ENCODE assay signal across 10 cellular contexts in the genomic region with DNA sequence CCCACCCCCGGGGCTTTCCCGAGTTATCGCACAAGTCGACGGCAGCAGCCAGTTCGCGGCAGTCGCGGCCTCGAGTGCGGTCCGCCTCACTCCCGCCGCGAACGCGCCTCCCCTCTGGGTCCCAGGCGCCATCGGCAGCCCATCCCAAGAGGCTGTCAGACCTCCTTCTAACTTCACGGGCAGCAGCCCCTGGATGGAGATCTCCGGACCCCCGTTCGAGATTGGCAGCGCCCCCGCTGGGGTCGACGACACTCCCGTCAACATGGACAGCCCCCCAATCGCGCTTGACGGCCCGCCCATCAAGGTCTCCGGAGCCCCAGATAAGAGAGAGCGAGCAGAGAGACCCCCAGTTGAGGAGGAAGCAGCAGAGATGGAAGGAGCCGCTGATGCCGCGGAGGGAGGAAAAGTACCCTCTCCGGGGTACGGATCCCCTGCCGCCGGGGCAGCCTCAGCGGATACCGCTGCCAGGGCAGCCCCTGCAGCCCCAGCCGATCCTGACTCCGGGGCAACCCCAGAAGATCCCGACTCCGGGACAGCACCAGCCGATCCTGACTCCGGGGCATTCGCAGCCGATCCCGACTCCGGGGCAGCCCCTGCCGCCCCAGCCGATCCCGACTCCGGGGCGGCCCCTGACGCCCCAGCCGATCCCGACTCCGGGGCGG. TPM values are rescaled to one million over a fixed set of nuclear protein-coding genes. Genes with fewer than 3 reads are reported as not detected.
A peak's percentile ranks its signal among the peaks of the same experiment; 100 is the strongest.
DNase-seq lines count a peak whose midpoint lies in the region; ATAC-seq and TF ChIP-seq lines count a peak whose summit lies in the region.
"Had no signal": no experiment of that assay in that cellular context is flagged by ENCODE, and none has a peak within 500 bp of the region (broad histone marks: within the 10 kb centered on the region; RNA-seq: fewer than 3 reads in every experiment).

No MANE protein-coding gene starts in this region.

- no peak overlapping the region for H2BK20ac ChIP-seq in H9 (ENCODE audit: low read depth, low read length, poor library complexity, severe bottlenecking)

- H3K4ac ChIP-seq in H9 (ENCODE audit: low read depth, low read length) (no peak overlapping the region), neuronal stem cell (ENCODE audit: low read length) (no peak overlapping the region)

- peaks cover 33% of the 10 kb centered on the region for H3K23me2 ChIP-seq in H9 (ENCODE audit: insufficient read length, low read depth, low read length, poor library complexity, severe bottlenecking)

- H3K9ac ChIP-seq in BLaER1 (no peak overlapping the region), H9 (ENCODE audit: extremely low read depth, insufficient read length, low read length) (no peak overlapping the region), neuronal stem cell (ENCODE audit: low read depth, low read length, poor library complexity) (no peak overlapping the region)

- H3K14ac ChIP-seq in H9 (ENCODE audit: insufficient read depth, low read length) (no peak overlapping the region), neuronal stem cell (ENCODE audit: low read length) (no peak overlapping the region)

- ATAC-seq in left colon, result no peak

- no peaks in the 10 kb centered on the region for H3K79me1 ChIP-seq in H9 (ENCODE audit: insufficient read depth, low read depth, low read length, poor library complexity, severe bottlenecking)
- peaks cover 3% of the 10 kb centered on the region for H3K79me1 ChIP-seq in neuronal stem cell (ENCODE audit: low read depth, low read length)

- no peak overlapping the region for H3K56ac ChIP-seq in H9 (ENCODE audit: insufficient read length, low read depth, low read length)

- no peak overlapping the region for H3K27ac Mint-ChIP-seq in H9

- H3K27ac ChIP-seq in BLaER1 (no peak overlapping the region), H9 (ENCODE audit: insufficient read length, low read depth, low read length) (no peak overlapping the region), neuronal stem cell (replicated peaks; ENCODE audit: low read length) (no peak overlapping the region)
- no peak overlapping the region for H3K27ac ChIP-seq in effector memory CD4-positive, alpha-beta T cell (ENCODE audit: insufficient read depth, low read length, poor library complexity, severe bottlenecking)
- H3K27ac ChIP-seq: brain microvascular endothelial cell had no signal

- peaks cover 13 to 32% (median 21%) of the 10 kb centered on the region in 3 experiments for H3K36me3 Mint-ChIP-seq in H9 (ENCODE audit: insufficient read depth in 1 of 3, low read depth in 3 of 3)

- H2AK5ac ChIP-seq in H9 (ENCODE audit: insufficient read length, low read length) (no peak overlapping the region), neuronal stem cell (ENCODE audit: low read depth, low read length) (peak overlapping the region; percentile 81)

- DNase-seq in H9, result no peak
- DNase-seq in effector memory CD4-positive, alpha-beta T cell, result no peak
- no peak for DNase-seq in neuronal stem cell (ENCODE audit: low spot score)
- DNase-seq in NCI-H510A treated with DMSO at 0.1 percent for 48 hours (lab: John Stamatoyannopoulos, UW), result no peak
- DNase-seq in left colon, result no peak
- no peak for DNase-seq in NCI-H1105 treated with DMSO at 0.1 percent for 48 hours (lab: John Stamatoyannopoulos, UW)
- DNase-seq in GF-D8 (lab: John Stamatoyannopoulos, UW), result no peak
- DNase-seq: activated CD8-positive, alpha-beta memory T cell treated with anti-CD3 and anti-CD28 coated beads for 24 hours; brain microvascular endothelial cell had no signal

- no peak overlapping the region for H2BK12ac ChIP-seq in H9 (ENCODE audit: insufficient read length, low read depth, low read length)
- H2BK12ac ChIP-seq in neuronal stem cell (ENCODE audit: low read length), result no peak overlapping the region

- H3K27me3 ChIP-seq in BLaER1 (peaks cover 75% of the 10 kb centered on the region), H9 (ENCODE audit: insufficient read depth, low read length) (peaks cover 35% of the 10 kb centered on the region; the same call in 1 of the 2 replicates), neuronal stem cell (ENCODE audit: control insufficient read depth in 3 of 3, insufficient read depth in 3 of 3, low read depth in 1 of 3, low read length in 3 of 3) (peaks cover 17 to 94% (median 59%) of the 10 kb centered on the region in 3 experiments)
- peaks cover 21% of the 10 kb centered on the region for H3K27me3 ChIP-seq in effector memory CD4-positive, alpha-beta T cell (replicated peaks; ENCODE audit: control insufficient read depth, insufficient read depth, low read length, poor library complexity, severe bottlenecking)

- peaks cover 14 to 19% of the 10 kb centered on the region in 2 experiments for H3K9me3 Mint-ChIP-seq in H9

- intact Hi-C loops in left colon (cut with DNase I, micrococcal nuclease), result no loop called here

- no CpG with 5 or more reads among the region's 63 CpGs for WGBS in H9 (ENCODE audit: extremely low coverage, insufficient read length, low lambda C conversion rate)
- no CpG with 5 or more reads among the region's 63 CpGs for WGBS in neuronal stem cell (ENCODE audit: extremely low coverage in 2 of 2, insufficient read length in 2 of 2, insufficient replicate concordance in 1 of 2), 2 donors

- H2AFZ ChIP-seq in H9 (ENCODE audit: low read length) (no peak overlapping the region), neuronal stem cell (ENCODE audit: low read length) (peak overlapping the region; percentile 73)

- H3K79me2 ChIP-seq in H9 (ENCODE audit: insufficient read depth, low read length), result peaks cover 12% of the 10 kb centered on the region; the same call in 1 of the 2 replicates

- H2BK5ac ChIP-seq in H9 (ENCODE audit: insufficient read length, low read length) (no peak overlapping the region), neuronal stem cell (ENCODE audit: low read length) (no peak overlapping the region)

- peaks cover 85% of the 10 kb centered on the region for H3K27me3 Mint-ChIP-seq in H9 (ENCODE audit: low read depth)

- no peak overlapping the region for H4K5ac ChIP-seq in H9 (ENCODE audit: insufficient read length, low read depth, low read length)

- H3K36me3 ChIP-seq in BLaER1, result 0 out of 2 replicates have a peak, but pooled peaks cover 3% of the 10 kb centered on the region
- H3K36me3 ChIP-seq in effector memory CD4-positive, alpha-beta T cell (ENCODE audit: control insufficient read depth, insufficient read depth, low read length), result no peaks in the 10 kb centered on the region
- H3K36me3 ChIP-seq in neuronal stem cell (replicated peaks in 1 of 2; ENCODE audit: control insufficient read depth in 2 of 2, insufficient read depth in 2 of 2, low read length in 2 of 2), result no peaks in the 10 kb centered on the region
- H3K36me3 ChIP-seq: brain microvascular endothelial cell had no signal

- peaks cover 37 to 49% of the 10 kb centered on the region in 2 experiments for H3K4me1 Mint-ChIP-seq in H9

- no peak overlapping the region for H3K18ac ChIP-seq in H9 (ENCODE audit: insufficient read length, low read depth, low read length)
- H3K18ac ChIP-seq in neuronal stem cell (ENCODE audit: low read length), result peak overlapping the region; percentile 27

- H4K8ac ChIP-seq in H9 (replicated peaks; ENCODE audit: insufficient read length, low read depth, low read length), result no peak overlapping the region
- no peak overlapping the region for H4K8ac ChIP-seq in neuronal stem cell (ENCODE audit: low read depth, low read length)

- no peak overlapping the region for H3T11ph ChIP-seq in H9 (ENCODE audit: low read length)

- H3K23ac ChIP-seq in H9 (ENCODE audit: insufficient read length, low read depth, low read length) (no peak overlapping the region), neuronal stem cell (ENCODE audit: low read depth, low read length, poor library complexity) (no peak overlapping the region)

- H2BK15ac ChIP-seq in H9 (ENCODE audit: low read depth, low read length) (no peak overlapping the region), neuronal stem cell (ENCODE audit: low read length) (peak overlapping the region; percentile 46)

- no peak overlapping the region for H4K91ac ChIP-seq in H9 (ENCODE audit: insufficient read length, low read depth, low read length)
- no peak overlapping the region for H4K91ac ChIP-seq in neuronal stem cell (ENCODE audit: low read depth, low read length, poor library complexity)

- H3K4me2 ChIP-seq in BLaER1 (no peak overlapping the region), H9 (ENCODE audit: insufficient read depth, insufficient read length, low read length) (peak overlapping the region; percentile 54), neuronal stem cell (ENCODE audit: insufficient read depth, low read length, poor library complexity, severe bottlenecking) (peak overlapping the region; percentile 48)

- no peaks in the 10 kb centered on the region for H4K20me1 ChIP-seq in BLaER1
- no peaks in the 10 kb centered on the region for H4K20me1 ChIP-seq in H9 (ENCODE audit: control insufficient read depth, insufficient read depth, insufficient read length)

- TF ChIP-seq CTCF in H9 (conservative IDR thresholded peaks at IDR 0.05), result no peak

- H3K4me3 ChIP-seq in BLaER1, result peak overlapping the region; percentile 22; the same call in 1 of the 2 replicates
- H3K4me3 ChIP-seq in effector memory CD4-positive, alpha-beta T cell (ENCODE audit: insufficient read depth, low read depth, low read length, poor library complexity, severe bottlenecking), result peak overlapping the region; percentile 29
- no peak overlapping the region for H3K4me3 ChIP-seq in neuronal stem cell (ENCODE audit: low read length in 2 of 2)

- H3K4me1 ChIP-seq in BLaER1 (no peaks in the 10 kb centered on the region; the same call in 1 of the 2 replicates), H9 (ENCODE audit: insufficient read depth, low read length) (peaks cover 2% of the 10 kb centered on the region; the same call in 1 of the 2 replicates), neuronal stem cell (ENCODE audit: control insufficient read depth in 2 of 2, insufficient read depth in 1 of 2, low read depth in 1 of 2, low read length in 2 of 2) (peaks cover 0 to 4% of the 10 kb centered on the region in 2 donors)
- H3K4me1 ChIP-seq in effector memory CD4-positive, alpha-beta T cell (ENCODE audit: control insufficient read depth, insufficient read depth, low read length, poor library complexity, severe bottlenecking), result peaks cover 13% of the 10 kb centered on the region

- peak overlapping the region; percentile 53 to 83 for H3K4me3 Mint-ChIP-seq in H9

- H3K9me3 ChIP-seq in BLaER1 (peaks cover 60% of the 10 kb centered on the region), H9 (ENCODE audit: control insufficient read depth, low read depth, low read length) (no peaks in the 10 kb centered on the region), neuronal stem cell (replicated peaks in 1 of 2; ENCODE audit: control insufficient read depth in 2 of 2, insufficient read depth in 1 of 2, low read depth in 1 of 2, low read length in 2 of 2) (peaks cover 3 to 11% of the 10 kb centered on the region in 2 donors)
- H3K9me3 ChIP-seq in effector memory CD4-positive, alpha-beta T cell (ENCODE audit: control insufficient read depth, low read length), result no peaks in the 10 kb centered on the region

- no peak overlapping the region for H2BK120ac ChIP-seq in H9 (ENCODE audit: low read depth, low read length, poor library complexity, severe bottlenecking)
- no peak overlapping the region for H2BK120ac ChIP-seq in neuronal stem cell (ENCODE audit: low read depth, low read length)

RNA-seq across cellular contexts. Expression of a gene that starts 1.6 kb away (rescaled TPM):
- total RNA-seq in H9 (2021), result 918 and 920 TPM in 2 replicates
- polyA plus RNA-seq in neuronal stem cell (2013, experiment 1 of 2), result 1,720 TPM
- polyA plus RNA-seq in neuronal stem cell (2013, experiment 2 of 2), result 1,692 TPM
- total RNA-seq in left colon, result 100 to 1,000 TPM; 651 to 725 TPM

RNA-seq across cellular contexts. Expression of a gene that starts 3.4 kb away (rescaled TPM):
- total RNA-seq in H9 (2021) (8.6 and 11.3 TPM in 2 replicates), left colon (1 to 10 TPM in 1 of 2 donors, under 1 TPM in 1; 0.87 to 1.1 TPM)
- polyA plus RNA-seq in neuronal stem cell (2013, experiment 1 of 2), result 1.7 TPM
- polyA plus RNA-seq in neuronal stem cell (2013, experiment 2 of 2), result 1.9 TPM

Comparison
In these comparisons a context has a peak if more than half of its experiments do, and no peak if none do; other contexts are left out.
1. H3K4me3 ChIP-seq: peak in BLaER1 (single experiment) and effector memory CD4-positive, alpha-beta T cell (single experiment); none in neuronal stem cell (0 of 2).